1 cellular context compared by ENCODE assay signal in genomic region chr20:38452880-38453624, GRCh38.
TF ChIP-seq lines count a peak whose summit lies in the region.

No MANE protein-coding gene starts in this region.

TF ChIP-seq in K562, 482 proteins besides CTCF, POLR2A, EP300 and RAD21 (continued from another document and continues in another):
- TF ChIP-seq KLF16 (IDR thresholded peaks at IDR 0.05) (peak; percentile 36; the same call in 1 of the 2 replicates), ZNF512 (tag; IDR thresholded peaks at IDR 0.05) (no peak), FOXJ2 (tag; IDR thresholded peaks at IDR 0.05) (no peak), HNRNPL (IDR thresholded peaks at IDR 0.05; ENCODE audit: low read depth, low read length) (no peak), ZNF79 (CRISPR knock-in tag; IDR thresholded peaks at IDR 0.05; ENCODE audit: low read depth) (no peak), STAT5B (CRISPR knock-in tag; IDR thresholded peaks at IDR 0.05) (no peak), MTA3 (IDR thresholded peaks at IDR 0.05; ENCODE audit: borderline replicate concordance) (peak; percentile 64; the same call in 1 of the 2 replicates), FOXJ3 (CRISPR knock-in tag; IDR thresholded peaks at IDR 0.05) (no peak), SAFB2 (IDR thresholded peaks at IDR 0.05; ENCODE audit: borderline replicate concordance, low read depth, low read length, severe bottlenecking) (no peak), CREB3L1 (IDR thresholded peaks at IDR 0.05; ENCODE audit: borderline replicate concordance, low read depth) (no peak), C11orf30 (IDR thresholded peaks at IDR 0.05; ENCODE audit: low read depth) (peak; percentile 96), ATF7 (IDR thresholded peaks at IDR 0.05) (peak; percentile 51; the same call in 1 of the 2 replicates), ZNF280B (CRISPR knock-in tag; IDR thresholded peaks at IDR 0.05) (no peak), ZNF311 (CRISPR knock-in tag; IDR thresholded peaks at IDR 0.05) (no peak), PRMT5 (CRISPR knock-in tag; IDR thresholded peaks at IDR 0.05) (no peak), MAX (CRISPR knock-in tag; IDR thresholded peaks at IDR 0.05) (no peak), ASH1L (IDR thresholded peaks at IDR 0.05; ENCODE audit: borderline replicate concordance, low read depth, partially characterized antibody) (no peak), TARDBP (IDR thresholded peaks at IDR 0.05) (no peak), ZNF224 (CRISPR knock-in tag; IDR thresholded peaks at IDR 0.05) (no peak), ZNF232 (CRISPR knock-in tag; IDR thresholded peaks at IDR 0.05) (no peak), ZNF740 (CRISPR knock-in tag; IDR thresholded peaks at IDR 0.05) (no peak), ZNF740 (tag; IDR thresholded peaks at IDR 0.05) (no peak), ZNF239 (CRISPR knock-in tag; IDR thresholded peaks at IDR 0.05) (no peak), CREB3 (tag; conservative IDR thresholded peaks at IDR 0.05; ENCODE audit: low read depth) (no peak), BRD4 (IDR thresholded peaks at IDR 0.05) (no peak), MITF (IDR thresholded peaks at IDR 0.05) (no peak), NR2C1 (IDR thresholded peaks at IDR 0.05) (no peak), NR2C1 (tag; IDR thresholded peaks at IDR 0.05) (no peak), ESRRB (CRISPR knock-in tag; IDR thresholded peaks at IDR 0.05; ENCODE audit: borderline replicate concordance) (no peak), PTRF (tag; IDR thresholded peaks at IDR 0.05) (no peak), HNRNPLL (IDR thresholded peaks at IDR 0.05; ENCODE audit: low read depth, low read length, poor library complexity, severe bottlenecking) (no peak), NELFE (IDR thresholded peaks at IDR 0.05; ENCODE audit: insufficient read depth, insufficient read length) (no peak), FOXP1 (CRISPR knock-in tag; IDR thresholded peaks at IDR 0.05) (no peak), CEBPB (tag; IDR thresholded peaks at IDR 0.05) (no peak), ZNF23 (CRISPR knock-in tag; IDR thresholded peaks at IDR 0.05) (no peak), DLX4 (CRISPR knock-in tag; IDR thresholded peaks at IDR 0.05) (no peak), MEIS2 (IDR thresholded peaks at IDR 0.05; ENCODE audit: partially characterized antibody) (peak; percentile 41), ZNF609 (CRISPR knock-in tag; IDR thresholded peaks at IDR 0.05; ENCODE audit: borderline replicate concordance) (no peak), CBX2 (IDR thresholded peaks at IDR 0.05; ENCODE audit: insufficient read depth, low read length, poor library complexity, severe bottlenecking) (no peak), ZBTB8A (IDR thresholded peaks at IDR 0.05; ENCODE audit: partially characterized antibody) (no peak), HLTF (IDR thresholded peaks at IDR 0.05) (peak; percentile 52; the same call in 1 of the 2 replicates), GATAD2B (IDR thresholded peaks at IDR 0.05; ENCODE audit: borderline replicate concordance) (no peak), ATF2 (CRISPR knock-in tag; IDR thresholded peaks at IDR 0.05) (no peak), POLR2H (tag; IDR thresholded peaks at IDR 0.05; ENCODE audit: low read depth) (0 out of 2 replicates have a peak, but pooled peaks have one; percentile 31), ATF1 (CRISPR knock-in tag; IDR thresholded peaks at IDR 0.05) (no peak), ATF1 (tag; IDR thresholded peaks at IDR 0.05) (0 out of 2 replicates have a peak, but pooled peaks have one; percentile 22), MECOM (CRISPR knock-in tag; IDR thresholded peaks at IDR 0.05) (no peak), ZBTB5 (IDR thresholded peaks at IDR 0.05) (no peak), SMAD3 (CRISPR knock-in tag; conservative IDR thresholded peaks at IDR 0.05) (no peak), ZNF668 (CRISPR knock-in tag; IDR thresholded peaks at IDR 0.05) (no peak), ZBTB1 (CRISPR knock-in tag; IDR thresholded peaks at IDR 0.05; ENCODE audit: borderline replicate concordance, low read depth) (no peak)
